1 cellular context compared by ENCODE assay signal in genomic region chr4:78057135-78057599, GRCh38.
TF ChIP-seq lines count a peak whose summit lies in the region.

Gene FRAS1, plus strand, starts transcription at chr4:78057323. Its CDS starts 687 bp downstream, at chr4:78058010.

TF ChIP-seq in HepG2, 621 proteins besides CTCF, POLR2A, EP300 and RAD21 (continued from another document and continues in another):
- TF ChIP-seq ARID5B (CRISPR knock-in tag; IDR thresholded peaks at IDR 0.05): no peak
- TF ChIP-seq MTF2 (CRISPR knock-in tag; IDR thresholded peaks at IDR 0.05; ENCODE audit: borderline replicate concordance): no peak
- TF ChIP-seq REL (CRISPR knock-in tag; conservative IDR thresholded peaks at IDR 0.05): peak; percentile 66
- TF ChIP-seq ZNF224 (CRISPR knock-in tag; IDR thresholded peaks at IDR 0.05): no peak
- TF ChIP-seq NFKBIZ (CRISPR knock-in tag; IDR thresholded peaks at IDR 0.05): no peak
- TF ChIP-seq PBX2 (CRISPR knock-in tag; IDR thresholded peaks at IDR 0.05): no peak
- no peak for TF ChIP-seq ZNF768 (CRISPR knock-in tag; IDR thresholded peaks at IDR 0.05)
- TF ChIP-seq MED13 (CRISPR knock-in tag; IDR thresholded peaks at IDR 0.05): peak; percentile 52; the same call in 1 of the 2 replicates
- TF ChIP-seq NAIF1 (CRISPR knock-in tag; IDR thresholded peaks at IDR 0.05; ENCODE audit: borderline replicate concordance): 0 out of 2 replicates have a peak, but pooled peaks have one; percentile 9
- no peak for TF ChIP-seq ATF1 (CRISPR knock-in tag; IDR thresholded peaks at IDR 0.05)
- no peak for TF ChIP-seq DZIP1 (CRISPR knock-in tag; IDR thresholded peaks at IDR 0.05)
- no peak for TF ChIP-seq ARNT2 (CRISPR knock-in tag; IDR thresholded peaks at IDR 0.05; ENCODE audit: low read depth)
- no peak for TF ChIP-seq ZNF598 (CRISPR knock-in tag; IDR thresholded peaks at IDR 0.05; ENCODE audit: borderline replicate concordance)
- peak; percentile 9; the same call in 1 of the 2 replicates for TF ChIP-seq THAP11 (CRISPR knock-in tag; IDR thresholded peaks at IDR 0.05)
- no peak for TF ChIP-seq CEBPB (IDR thresholded peaks at IDR 0.05; ENCODE audit: borderline replicate concordance, low read depth, low read length)
- TF ChIP-seq SMARCE1 (IDR thresholded peaks at IDR 0.05; ENCODE audit: borderline replicate concordance): no peak
- TF ChIP-seq SALL1 (CRISPR knock-in tag; IDR thresholded peaks at IDR 0.05): no peak
- no peak for TF ChIP-seq HBP1 (CRISPR knock-in tag; IDR thresholded peaks at IDR 0.05; ENCODE audit: low read depth)
- TF ChIP-seq SMAD1 (CRISPR knock-in tag; IDR thresholded peaks at IDR 0.05; ENCODE audit: borderline replicate concordance, low read depth): no peak
- TF ChIP-seq STAG1 (CRISPR knock-in tag; IDR thresholded peaks at IDR 0.05): peak; percentile 26
- TF ChIP-seq ZNF724P (CRISPR knock-in tag; IDR thresholded peaks at IDR 0.05; ENCODE audit: borderline replicate concordance): no peak
- no peak for TF ChIP-seq AHDC1 (CRISPR knock-in tag; IDR thresholded peaks at IDR 0.05; ENCODE audit: borderline replicate concordance)
- TF ChIP-seq TRIM22 (IDR thresholded peaks at IDR 0.05): no peak
- no peak for TF ChIP-seq HNF4G (IDR thresholded peaks at IDR 0.05; ENCODE audit: borderline replicate concordance, low read depth, low read length)
- no peak for TF ChIP-seq HNF4G (CRISPR knock-in tag; IDR thresholded peaks at IDR 0.05; ENCODE audit: borderline replicate concordance, low read depth)
- no peak for TF ChIP-seq SP4 (CRISPR knock-in tag; IDR thresholded peaks at IDR 0.05)
- TF ChIP-seq BHLHE40 (IDR thresholded peaks at IDR 0.05; ENCODE audit: low read length): no peak
- no peak for TF ChIP-seq ZNF354B (CRISPR knock-in tag; IDR thresholded peaks at IDR 0.05)
- TF ChIP-seq ZNF83 (CRISPR knock-in tag; IDR thresholded peaks at IDR 0.05; ENCODE audit: borderline replicate concordance): no peak
- TF ChIP-seq ZNF790 (CRISPR knock-in tag; IDR thresholded peaks at IDR 0.05; ENCODE audit: borderline replicate concordance): no peak
- TF ChIP-seq PITX1 (CRISPR knock-in tag; IDR thresholded peaks at IDR 0.05): 0 out of 2 replicates have a peak, but pooled peaks have one; percentile 27
- TF ChIP-seq GPN1 (CRISPR knock-in tag; IDR thresholded peaks at IDR 0.05; ENCODE audit: borderline replicate concordance): no peak
- TF ChIP-seq RNF219 (CRISPR knock-in tag; IDR thresholded peaks at IDR 0.05): no peak
- no peak for TF ChIP-seq ARID4A (CRISPR knock-in tag; IDR thresholded peaks at IDR 0.05; ENCODE audit: borderline replicate concordance)
- no peak for TF ChIP-seq ZNF670 (CRISPR knock-in tag; IDR thresholded peaks at IDR 0.05; ENCODE audit: borderline replicate concordance)
- no peak for TF ChIP-seq KLF11 (CRISPR knock-in tag; IDR thresholded peaks at IDR 0.05)
- no peak for TF ChIP-seq SP2 (CRISPR knock-in tag; IDR thresholded peaks at IDR 0.05)
- TF ChIP-seq ZBTB7A (CRISPR knock-in tag; IDR thresholded peaks at IDR 0.05): peak; percentile 88; the same call in 1 of the 2 replicates
